8 cellular contexts compared by ENCODE assay signal in the genomic region with DNA sequence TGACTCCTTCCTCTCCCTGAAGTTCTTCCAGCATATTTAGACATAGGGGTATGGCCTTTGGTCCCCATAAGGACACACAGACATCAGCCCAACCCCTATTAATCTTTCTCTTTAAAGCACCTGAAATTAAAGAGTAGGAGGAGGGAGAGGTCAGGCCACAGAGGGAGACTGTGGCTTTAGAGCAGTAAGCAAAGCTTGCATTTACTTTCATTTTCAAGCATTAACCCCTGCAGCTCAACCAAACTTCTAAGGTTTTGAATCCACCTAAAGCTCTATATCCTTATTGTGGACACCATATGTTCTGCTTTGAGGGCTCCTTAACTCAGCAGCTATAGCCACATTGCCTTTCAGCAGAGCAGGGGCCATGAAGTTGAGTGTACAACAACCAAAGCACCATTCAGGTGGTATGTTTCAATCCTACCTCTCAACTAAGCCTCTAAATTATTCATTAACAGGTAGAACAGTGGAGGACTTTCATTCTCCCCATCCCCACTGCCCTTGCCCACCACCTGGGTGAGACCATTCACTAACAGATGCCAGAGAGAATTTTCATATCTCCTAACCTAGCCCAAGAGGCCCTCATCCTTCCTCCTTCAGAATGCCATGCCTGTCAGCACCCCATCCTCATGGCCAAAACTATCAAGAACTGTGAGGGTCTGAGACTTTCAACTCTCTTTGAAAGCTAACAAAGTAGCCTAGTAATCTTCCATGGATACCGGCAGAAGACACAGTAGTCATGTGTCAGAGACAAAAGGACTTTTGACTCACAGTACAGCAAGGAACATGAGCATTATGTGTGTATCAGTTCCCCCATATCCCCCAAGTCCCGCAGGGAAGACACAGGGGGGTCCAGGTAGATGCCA. TPM values are rescaled to one million over a fixed set of nuclear protein-coding genes. Genes with fewer than 3 reads are reported as not detected.
DNase-seq lines count a peak whose midpoint lies in the region; ATAC-seq and TF ChIP-seq lines count a peak whose summit lies in the region.

No MANE protein-coding gene starts in this region.

- peak; percentile 95 for ATAC-seq in HG03135 (IDR thresholded peaks at IDR 0.05; ENCODE audit: unreplicated experiment)
- ATAC-seq in stimulated activated naive CD8-positive, alpha-beta T cell treated with anti-CD3 and anti-CD28 coated beads, Interleukin-15, amount 100 ng/mL, for 72 hours = peak; percentile 97

- peaks cover 11% of the 10 kb centered on the region for H3K4me1 Mint-ChIP-seq in MCF 10A (ENCODE audit: insufficient read depth, unreplicated experiment)
- peaks cover 39% of the 10 kb centered on the region for H3K4me1 Mint-ChIP-seq in stimulated activated naive CD8-positive, alpha-beta T cell treated with anti-CD3 and anti-CD28 coated beads, Interleukin-15, amount 100 ng/mL, for 72 hours

- H3K9me3 Mint-ChIP-seq in MCF 10A (ENCODE audit: unreplicated experiment) = no peaks in the 10 kb centered on the region
- no peaks in the 10 kb centered on the region for H3K9me3 Mint-ChIP-seq in stimulated activated naive CD8-positive, alpha-beta T cell treated with anti-CD3 and anti-CD28 coated beads, Interleukin-15, amount 100 ng/mL, for 72 hours

- H3K27ac Mint-ChIP-seq in MCF 10A (ENCODE audit: low read depth, unreplicated experiment) = peak overlapping the region; percentile 52
- H3K27ac Mint-ChIP-seq in stimulated activated naive CD8-positive, alpha-beta T cell treated with anti-CD3 and anti-CD28 coated beads, Interleukin-15, amount 100 ng/mL, for 72 hours = peak overlapping the region; percentile 73 to 79

- H3K9me3 ChIP-seq in breast epithelium = no peaks in the 10 kb centered on the region

- H3K27ac ChIP-seq in breast epithelium = no peak overlapping the region

- no peaks in the 10 kb centered on the region for H3K27me3 ChIP-seq in breast epithelium

- no peaks in the 10 kb centered on the region for H3K4me1 ChIP-seq in breast epithelium

- no peak overlapping the region for H3K4me3 ChIP-seq in breast epithelium

- H3K4me3 Mint-ChIP-seq in MCF 10A (ENCODE audit: unreplicated experiment) = no peak overlapping the region
- H3K4me3 Mint-ChIP-seq in stimulated activated naive CD8-positive, alpha-beta T cell treated with anti-CD3 and anti-CD28 coated beads, Interleukin-15, amount 100 ng/mL, for 72 hours = peak overlapping the region; percentile 58 to 72

- intact Hi-C loops in MCF 10A (cut with micrococcal nuclease) (no loop called here), breast epithelium (cut with DNase I; ENCODE audit: low total_unique reads) (no loop called here)

- H3K27me3 Mint-ChIP-seq in MCF 10A (ENCODE audit: insufficient read depth, unreplicated experiment) = no peaks in the 10 kb centered on the region
- no peaks in the 10 kb centered on the region for H3K27me3 Mint-ChIP-seq in stimulated activated naive CD8-positive, alpha-beta T cell treated with anti-CD3 and anti-CD28 coated beads, Interleukin-15, amount 100 ng/mL, for 72 hours

- peaks cover 5% of the 10 kb centered on the region for H3K36me3 Mint-ChIP-seq in MCF 10A (ENCODE audit: insufficient read depth, unreplicated experiment)

- CTCF ChIA-PET in MCF 10A (lab: Yijun Ruan, JAX) = interaction anchor here (1.0 to 1.2 kb wide), 2 partner anchors 13 to 19 kb away, joined by 3 to 6 read pairs; no protein-coding TSS in a partner anchor

- no TSS peak for BruUV-seq in MCF 10A (replicated peaks; lab: Mats Ljungman, UMichigan)

- peak; percentile 2 for DNase-seq in MCF 10A (ENCODE audit: unreplicated experiment)
- DNase-seq in breast epithelium (ENCODE audit: low spot score in 2 of 2) = no peak
- DNase-seq in astrocyte of the hippocampus (ENCODE audit: low read depth, low spot score) = peak; percentile 20
- peak in 1 of 2 donors; percentile 10 for DNase-seq in stimulated activated naive CD8-positive, alpha-beta T cell treated with anti-CD3 and anti-CD28 coated beads, Interleukin-15, amount 100 ng/mL, for 72 hours
- no peak for DNase-seq in retina
- no peak for DNase-seq in activated CD4-positive, alpha-beta T cell treated with anti-CD3 and anti-CD28 coated beads, Interleukin-2, amount 50 U/mL, for 48 hours
- DNase-seq in GOT3 (lab: John Stamatoyannopoulos, UW) = no peak

- TF ChIP-seq CTCF in MCF 10A (IDR thresholded peaks at IDR 0.05; ENCODE audit: unreplicated experiment) (no peak), breast epithelium (IDR thresholded peaks at IDR 0.05) (no peak)

- POLR2A ChIA-PET in MCF 10A (lab: Yijun Ruan, JAX) = interaction anchor here (0.6 to 1.0 kb wide), 3 partner anchors 19 to 23 kb away, joined by 3 to 4 read pairs (median 3); no protein-coding TSS in a partner anchor

- TF ChIP-seq POLR2A in breast epithelium (IDR thresholded peaks at IDR 0.05) = no peak

- H3K36me3 ChIP-seq in breast epithelium = no peaks in the 10 kb centered on the region

RNA-seq across cellular contexts. Expression of a gene that starts 20.8 kb away (rescaled TPM):
- total RNA-seq in MCF 10A (2022) (16.0 and 16.5 TPM in 2 replicates), breast epithelium (10 to 100 TPM in 2 of 3 donors, 1 to 10 TPM in 1; 9.8 to 14.0 (median 11.7) TPM)

RNA-seq across cellular contexts. Expression of a gene that starts 45.2 kb away (rescaled TPM):
- total RNA-seq in MCF 10A (2022) (34.7 and 36.6 TPM in 2 replicates), breast epithelium (10 to 100 TPM; 55.8 to 67.9 (median 56.4) TPM)

Comparison
In these comparisons a context has a peak if more than half of its experiments do, and no peak if none do; other contexts are left out.
1. DNase-seq: peak in MCF 10A (single experiment) and astrocyte of the hippocampus (single experiment); none in breast epithelium (0 of 2), retina (single experiment), activated CD4-positive, alpha-beta T cell treated with anti-CD3 and anti-CD28 coated beads, Interleukin-2, amount 50 U/mL, for 48 hours (0 of 2) and GOT3 (single experiment).